ENCODE assay signal across 1 cellular context in the genomic region with DNA sequence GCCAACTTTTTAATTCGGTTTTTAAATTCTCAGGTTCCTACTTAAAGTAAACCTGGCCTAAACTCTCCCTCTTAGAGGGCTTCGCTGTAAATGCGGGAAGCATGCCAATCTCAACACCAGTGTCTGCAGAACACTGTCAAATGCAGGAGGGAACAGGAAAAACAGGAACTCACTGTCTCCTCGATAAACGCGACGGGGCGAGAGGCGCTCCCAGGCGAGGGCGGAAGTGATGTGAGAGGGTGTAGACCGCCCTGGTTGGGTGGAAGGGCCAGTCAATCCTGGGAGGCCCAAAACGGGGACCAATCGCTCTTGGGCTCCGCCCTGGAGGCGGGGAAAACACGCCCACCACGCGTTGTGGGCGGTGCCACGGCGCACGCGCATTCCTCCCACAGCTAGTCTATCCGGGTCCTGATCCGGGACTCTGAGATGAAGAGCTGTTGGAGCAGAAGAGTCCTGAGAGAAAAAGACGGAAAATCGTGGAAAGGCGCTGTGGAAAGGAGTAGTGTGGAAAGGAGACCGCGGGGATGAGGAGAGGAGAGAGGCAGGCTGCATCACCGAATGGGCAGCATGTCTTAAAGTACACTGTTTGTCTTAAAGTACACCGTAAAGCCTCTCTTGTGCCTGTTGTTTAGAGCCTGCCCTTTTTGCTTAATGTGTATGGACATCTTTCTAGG.
TF ChIP-seq lines count a peak whose summit lies in the region.

No MANE protein-coding gene starts in this region.

TF ChIP-seq in HepG2, 621 proteins besides CTCF, POLR2A, EP300 and RAD21 (continued from another document and continues in another):
- TF ChIP-seq, protein P1, sequence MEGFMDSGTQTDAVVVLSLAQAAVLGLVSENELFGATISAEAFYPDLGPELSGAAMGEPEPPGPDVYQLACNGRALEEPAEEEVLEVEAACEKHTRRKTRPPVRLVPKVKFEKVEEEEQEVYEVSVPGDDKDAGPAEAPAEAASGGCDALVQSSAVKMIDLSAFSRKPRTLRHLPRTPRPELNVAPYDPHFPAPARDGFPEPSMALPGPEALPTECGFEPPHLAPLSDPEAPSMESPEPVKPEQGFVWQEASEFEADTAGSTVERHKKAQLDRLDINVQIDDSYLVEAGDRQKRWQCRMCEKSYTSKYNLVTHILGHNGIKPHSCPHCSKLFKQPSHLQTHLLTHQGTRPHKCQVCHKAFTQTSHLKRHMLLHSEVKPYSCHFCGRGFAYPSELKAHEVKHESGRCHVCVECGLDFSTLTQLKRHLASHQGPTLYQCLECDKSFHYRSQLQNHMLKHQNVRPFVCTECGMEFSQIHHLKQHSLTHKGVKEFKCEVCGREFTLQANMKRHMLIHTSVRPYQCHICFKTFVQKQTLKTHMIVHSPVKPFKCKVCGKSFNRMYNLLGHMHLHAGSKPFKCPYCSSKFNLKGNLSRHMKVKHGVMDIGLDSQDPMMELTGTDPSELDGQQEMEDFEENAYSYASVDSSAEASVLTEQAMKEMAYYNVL (CRISPR knock-in tag; IDR thresholded peaks at IDR 0.05; ENCODE audit: borderline replicate concordance), result 0 out of 2 replicates have a peak, but pooled peaks have one; percentile 30
- TF ChIP-seq NR0B2 (CRISPR knock-in tag; IDR thresholded peaks at IDR 0.05), result peak; percentile 70; the same call in 1 of the 2 replicates
- TF ChIP-seq, protein P2, sequence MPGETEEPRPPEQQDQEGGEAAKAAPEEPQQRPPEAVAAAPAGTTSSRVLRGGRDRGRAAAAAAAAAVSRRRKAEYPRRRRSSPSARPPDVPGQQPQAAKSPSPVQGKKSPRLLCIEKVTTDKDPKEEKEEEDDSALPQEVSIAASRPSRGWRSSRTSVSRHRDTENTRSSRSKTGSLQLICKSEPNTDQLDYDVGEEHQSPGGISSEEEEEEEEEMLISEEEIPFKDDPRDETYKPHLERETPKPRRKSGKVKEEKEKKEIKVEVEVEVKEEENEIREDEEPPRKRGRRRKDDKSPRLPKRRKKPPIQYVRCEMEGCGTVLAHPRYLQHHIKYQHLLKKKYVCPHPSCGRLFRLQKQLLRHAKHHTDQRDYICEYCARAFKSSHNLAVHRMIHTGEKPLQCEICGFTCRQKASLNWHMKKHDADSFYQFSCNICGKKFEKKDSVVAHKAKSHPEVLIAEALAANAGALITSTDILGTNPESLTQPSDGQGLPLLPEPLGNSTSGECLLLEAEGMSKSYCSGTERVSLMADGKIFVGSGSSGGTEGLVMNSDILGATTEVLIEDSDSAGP (CRISPR knock-in tag; IDR thresholded peaks at IDR 0.05; ENCODE audit: borderline replicate concordance), result peak; percentile 71
- no peak for TF ChIP-seq FOXP1 (IDR thresholded peaks at IDR 0.05)
- TF ChIP-seq FOXP1 (CRISPR knock-in tag; IDR thresholded peaks at IDR 0.05), result 0 out of 2 replicates have a peak, but pooled peaks have one; percentile 29
- TF ChIP-seq SNAPC2 (CRISPR knock-in tag; IDR thresholded peaks at IDR 0.05), result peak; percentile 71; the same call in 1 of the 2 replicates
- TF ChIP-seq IKZF5 (CRISPR knock-in tag; IDR thresholded peaks at IDR 0.05), result peak; percentile 27; the same call in 1 of the 2 replicates
- peak; percentile 46 for TF ChIP-seq FOXA3 (CRISPR knock-in tag; IDR thresholded peaks at IDR 0.05)
- TF ChIP-seq KAT8 (CRISPR knock-in tag; IDR thresholded peaks at IDR 0.05), result peak; percentile 93
- 0 out of 2 replicates have a peak, but pooled peaks have one; percentile 49 for TF ChIP-seq SMAD1 (CRISPR knock-in tag; IDR thresholded peaks at IDR 0.05; ENCODE audit: borderline replicate concordance, low read depth)
- TF ChIP-seq ETV6 (CRISPR knock-in tag; conservative IDR thresholded peaks at IDR 0.05), result 0 out of 2 replicates have a peak, but pooled peaks have one; percentile 15
- TF ChIP-seq ZNF790 (CRISPR knock-in tag; IDR thresholded peaks at IDR 0.05; ENCODE audit: borderline replicate concordance), result no peak
- no peak for TF ChIP-seq ZNF510 (CRISPR knock-in tag; IDR thresholded peaks at IDR 0.05; ENCODE audit: low read depth)
- peak; percentile 27; the same call in 1 of the 2 replicates for TF ChIP-seq TFE3 (CRISPR knock-in tag; IDR thresholded peaks at IDR 0.05)
- TF ChIP-seq ZNF317 (CRISPR knock-in tag; IDR thresholded peaks at IDR 0.05), result peak; percentile 77; the same call in 1 of the 2 replicates
- TF ChIP-seq KMT2B (CRISPR knock-in tag; IDR thresholded peaks at IDR 0.05), result peak; percentile 85
- TF ChIP-seq ZNF761 (CRISPR knock-in tag; conservative IDR thresholded peaks at IDR 0.05), result no peak
- TF ChIP-seq CENPX (CRISPR knock-in tag; IDR thresholded peaks at IDR 0.05), result no peak
- TF ChIP-seq BCL6 (CRISPR knock-in tag; IDR thresholded peaks at IDR 0.05), result 0 out of 2 replicates have a peak, but pooled peaks have one; percentile 20
- TF ChIP-seq ZNF589 (CRISPR knock-in tag; conservative IDR thresholded peaks at IDR 0.05), result no peak
- 0 out of 2 replicates have a peak, but pooled peaks have one; percentile 18 for TF ChIP-seq ZNF547 (CRISPR knock-in tag; IDR thresholded peaks at IDR 0.05)
- TF ChIP-seq ZNF34 (CRISPR knock-in tag; IDR thresholded peaks at IDR 0.05; ENCODE audit: borderline replicate concordance), result 0 out of 2 replicates have a peak, but pooled peaks have one; percentile 25
- TF ChIP-seq ZNF225 (CRISPR knock-in tag; IDR thresholded peaks at IDR 0.05), result no peak
- peak; percentile 83; the same call in 1 of the 2 replicates for TF ChIP-seq GMEB1 (CRISPR knock-in tag; IDR thresholded peaks at IDR 0.05; ENCODE audit: borderline replicate concordance)
- TF ChIP-seq TFDP2 (CRISPR knock-in tag; IDR thresholded peaks at IDR 0.05), result peak; percentile 61; the same call in 1 of the 2 replicates
- TF ChIP-seq ZNF687 (CRISPR knock-in tag; IDR thresholded peaks at IDR 0.05), result peak; percentile 86
- no peak for TF ChIP-seq ZNF703 (CRISPR knock-in tag; IDR thresholded peaks at IDR 0.05; ENCODE audit: borderline replicate concordance)
- TF ChIP-seq PHF5A (CRISPR knock-in tag; IDR thresholded peaks at IDR 0.05; ENCODE audit: low read depth, unreplicated experiment), result peak; percentile 64
- TF ChIP-seq, protein P3, sequence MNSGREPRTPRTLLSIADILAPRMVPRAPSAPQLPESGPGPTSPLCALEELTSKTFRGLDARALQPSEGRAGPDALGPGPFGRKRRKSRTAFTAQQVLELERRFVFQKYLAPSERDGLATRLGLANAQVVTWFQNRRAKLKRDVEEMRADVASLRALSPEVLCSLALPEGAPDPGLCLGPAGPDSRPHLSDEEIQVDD (CRISPR knock-in tag; IDR thresholded peaks at IDR 0.05; ENCODE audit: borderline replicate concordance), result 0 out of 2 replicates have a peak, but pooled peaks have one; percentile 18
- peak; percentile 77 for TF ChIP-seq XRCC5 (optimal IDR thresholded peaks at IDR 0.05; ENCODE audit: low read length)
- peak; percentile 98 for TF ChIP-seq SP2 (CRISPR knock-in tag; IDR thresholded peaks at IDR 0.05)
- TF ChIP-seq FOXK2 (IDR thresholded peaks at IDR 0.05), result peak; percentile 77; the same call in 1 of the 2 replicates
- TF ChIP-seq CREM (IDR thresholded peaks at IDR 0.05), result peak; percentile 95
- TF ChIP-seq CREM (CRISPR knock-in tag; IDR thresholded peaks at IDR 0.05), result no peak; the same call in 1 of the 2 replicates
- no peak for TF ChIP-seq EED (CRISPR knock-in tag; IDR thresholded peaks at IDR 0.05)
- TF ChIP-seq REST (IDR thresholded peaks at IDR 0.05; ENCODE audit: borderline replicate concordance in 1 of 2, low read depth in 1 of 2, low read length in 2 of 2), result peak in 1 of 2 experiments; percentile 47; a peak in 1 of 4 replicates
